ENCODE assay signal across 14 cellular contexts in genomic region chr18:22604390-22604985, GRCh38.
DNase-seq lines count a peak whose midpoint lies in the region; ATAC-seq and TF ChIP-seq lines count a peak whose summit lies in the region.
"Had no signal": no experiment of that assay in that cellular context is flagged by ENCODE, and none has a peak within 500 bp of the region (broad histone marks: within the 10 kb centered on the region; RNA-seq: fewer than 3 reads in every experiment).

No MANE protein-coding gene starts in this region.

- no peak overlapping the region for H3K4me3 ChIP-seq in AG04450 (ENCODE audit: low read depth, low read length)
- peak overlapping the region in 6 of 10 donors; percentile 12 to 45 (median 34) for H3K4me3 ChIP-seq in heart right ventricle
- H3K4me3 ChIP-seq in parathyroid adenoma (ENCODE audit: low read depth, low read length), result no peak overlapping the region
- H3K4me3 ChIP-seq in dorsolateral prefrontal cortex, result peak overlapping the region in 3 of 59 donors; percentile 8 to 26 (median 9)
- H3K4me3 ChIP-seq in CD8-positive, alpha-beta memory T cell (ENCODE audit: low read length), result no peak overlapping the region
- H3K4me3 ChIP-seq: HAP-1, SJSA1 had no signal

- no peaks in the 10 kb centered on the region for H3K4me1 Mint-ChIP-seq in CD8-positive, alpha-beta memory T cell
- no peaks in the 10 kb centered on the region for H3K4me1 Mint-ChIP-seq in T-helper 17 cell
- H3K4me1 Mint-ChIP-seq: activated B cell treated with CpG ODN at 0.5 μM for 24 hours had no signal

- ATAC-seq in heart right ventricle, result peak; percentile 50 to 88 (median 76)
- no peak for ATAC-seq in T-helper 17 cell
- no peak for ATAC-seq in HG02763 (IDR thresholded peaks at IDR 0.05; ENCODE audit: unreplicated experiment)
- ATAC-seq: naive thymus-derived CD8-positive, alpha-beta T cell had no signal

- no peak overlapping the region for H3K4me2 ChIP-seq in parathyroid adenoma (ENCODE audit: low read length)

- no peaks in the 10 kb centered on the region for H3K36me3 Mint-ChIP-seq in CD8-positive, alpha-beta memory T cell
- no peaks in the 10 kb centered on the region for H3K36me3 Mint-ChIP-seq in T-helper 17 cell (ENCODE audit: low read depth)
- H3K36me3 Mint-ChIP-seq: naive thymus-derived CD8-positive, alpha-beta T cell had no signal

- peaks cover 3% of the 10 kb centered on the region for H3K27me3 ChIP-seq in AG04450 (ENCODE audit: control insufficient read depth, insufficient read depth, low read length)
- no peaks in the 10 kb centered on the region for H3K27me3 ChIP-seq in heart right ventricle
- H3K27me3 ChIP-seq in parathyroid adenoma (ENCODE audit: control insufficient read depth, insufficient read depth, low read length), result no peaks in the 10 kb centered on the region
- H3K27me3 ChIP-seq in dorsolateral prefrontal cortex, result peaks cover 0 to 36% (median under 1%) of the 10 kb centered on the region in 45 donors
- no peaks in the 10 kb centered on the region for H3K27me3 ChIP-seq in CD8-positive, alpha-beta memory T cell (ENCODE audit: insufficient read depth, low read length, poor library complexity, severe bottlenecking)
- H3K27me3 ChIP-seq: SJSA1 had no signal

- H3K27ac ChIP-seq in AG04450 (ENCODE audit: low read depth, low read length) (peak overlapping the region; percentile 0), heart right ventricle (peak overlapping the region in 9 of 10 donors; percentile 2 to 70 (median 61)), parathyroid adenoma (peak overlapping the region; percentile 5), dorsolateral prefrontal cortex (no peak overlapping the region)
- no peak overlapping the region for H3K27ac ChIP-seq in CD8-positive, alpha-beta memory T cell (ENCODE audit: low read depth, low read length)
- H3K27ac ChIP-seq: SJSA1 had no signal

- H2AFZ ChIP-seq in parathyroid adenoma, result no peak overlapping the region

- H3K9me3 ChIP-seq in AG04450 (ENCODE audit: control insufficient read depth, insufficient read depth, low read length) (no peaks in the 10 kb centered on the region), heart right ventricle (no peaks in the 10 kb centered on the region), parathyroid adenoma (ENCODE audit: control insufficient read depth, low read length) (no peaks in the 10 kb centered on the region), T-helper 17 cell (ENCODE audit: control insufficient read depth, low read length, poor library complexity, severe bottlenecking) (no peaks in the 10 kb centered on the region)
- H3K9me3 ChIP-seq in CD8-positive, alpha-beta memory T cell (ENCODE audit: low read length), result no peaks in the 10 kb centered on the region
- H3K9me3 ChIP-seq: HAP-1, SJSA1 had no signal

- peaks cover 0 to 2% (median 0%) of the 10 kb centered on the region in 5 donors for H3K9me3 Mint-ChIP-seq in CD8-positive, alpha-beta memory T cell
- H3K9me3 Mint-ChIP-seq: activated B cell treated with CpG ODN at 0.5 μM for 24 hours had no signal

- H3K4me1 ChIP-seq in heart right ventricle (peaks cover 3 to 58% (median 28%) of the 10 kb centered on the region in 9 donors), parathyroid adenoma (no peaks in the 10 kb centered on the region)
- H3K4me1 ChIP-seq in CD8-positive, alpha-beta memory T cell (ENCODE audit: insufficient read depth, low read length), result no peaks in the 10 kb centered on the region
- H3K4me1 ChIP-seq: HAP-1 had no signal

- H3K4me3 Mint-ChIP-seq in CD8-positive, alpha-beta memory T cell, result no peak overlapping the region
- H3K4me3 Mint-ChIP-seq in T-helper 17 cell, result no peak overlapping the region
- H3K4me3 Mint-ChIP-seq: activated B cell treated with CpG ODN at 0.5 μM for 24 hours; naive thymus-derived CD8-positive, alpha-beta T cell had no signal

- 42 to 46% methylated on average over 10 of the region's 10 CpGs for WGBS in heart right ventricle, 2 donors

- H3K27me3 Mint-ChIP-seq in CD8-positive, alpha-beta memory T cell, result peaks cover 14 to 41% of the 10 kb centered on the region in 2 donors
- H3K27me3 Mint-ChIP-seq in T-helper 17 cell, result no peaks in the 10 kb centered on the region
- H3K27me3 Mint-ChIP-seq: activated B cell treated with CpG ODN at 0.5 μM for 24 hours had no signal

- POLR2A ChIA-PET in AG04450 (lab: Yijun Ruan, JAX), result no interaction called here
- POLR2A ChIA-PET in CD8-positive, alpha-beta memory T cell (lab: Charles Lee), result no interaction called here

- no peak overlapping the region for H3K9ac ChIP-seq in parathyroid adenoma

- H3K36me3 ChIP-seq in heart right ventricle (no peaks in the 10 kb centered on the region), parathyroid adenoma (ENCODE audit: control insufficient read depth, insufficient read depth, low read length) (no peaks in the 10 kb centered on the region)
- no peaks in the 10 kb centered on the region for H3K36me3 ChIP-seq in CD8-positive, alpha-beta memory T cell (ENCODE audit: insufficient read depth, low read length)
- H3K36me3 ChIP-seq: HAP-1, SJSA1 had no signal

- intact Hi-C loops in heart right ventricle (cut with DNase I) (loop anchor here in 4 of 10 donors (10.0 kb wide), 2 partner anchors 100 to 190 kb away; no protein-coding TSS in a partner anchor), dorsolateral prefrontal cortex (cut with DNase I) (no loop called here)

- TF ChIP-seq CTCF in AG04450 (IDR thresholded peaks at IDR 0.05; ENCODE audit: low read depth, low read length) (no peak), heart right ventricle (IDR thresholded peaks at IDR 0.05) (no peak), parathyroid adenoma (IDR thresholded peaks at IDR 0.05) (no peak), dorsolateral prefrontal cortex (IDR thresholded peaks at IDR 0.05 in 54 of 56, conservative IDR thresholded peaks at IDR 0.05 in 2 of 56; ENCODE audit: low read depth in 1 of 56, partially characterized antibody in 56 of 56) (no peak)

- DNase-seq in AG04450 (ENCODE audit: low read depth, low spot score), result no peak
- peak; percentile 46 for DNase-seq in astrocyte of the hippocampus (ENCODE audit: low read depth, low spot score)
- peak; percentile 58 to 79 for DNase-seq in heart right ventricle
- no peak for DNase-seq in dorsolateral prefrontal cortex
- DNase-seq in CD8-positive, alpha-beta memory T cell, result no peak
- DNase-seq in T-helper 17 cell, result no peak
- DNase-seq: activated B cell treated with CpG ODN at 0.5 μM for 24 hours; DMS79; naive thymus-derived CD8-positive, alpha-beta T cell; stimulated activated CD4-positive, alpha-beta T cell treated with anti-CD3 and anti-CD28 coated beads, Interleukin-12 subunit alpha, Interleukin-12 subunit beta, amount 100 ng/mL, for 4 hours had no signal

- H3K27ac Mint-ChIP-seq in CD8-positive, alpha-beta memory T cell, result no peak overlapping the region
- H3K27ac Mint-ChIP-seq in T-helper 17 cell, result no peak overlapping the region
- H3K27ac Mint-ChIP-seq: activated B cell treated with CpG ODN at 0.5 μM for 24 hours; naive thymus-derived CD8-positive, alpha-beta T cell had no signal

- no peaks in the 10 kb centered on the region for H3K79me2 ChIP-seq in parathyroid adenoma

- CTCF ChIA-PET in AG04450 (lab: Charles Lee), result no interaction called here
- CTCF ChIA-PET in CD8-positive, alpha-beta memory T cell (lab: Charles Lee), result no interaction called here

Comparison
In these comparisons a context has a peak if more than half of its experiments do, and no peak if none do; other contexts are left out.
1. DNase-seq: peak in astrocyte of the hippocampus (single experiment) and heart right ventricle (2 of 2); none in AG04450 (single experiment), dorsolateral prefrontal cortex (0 of 10), CD8-positive, alpha-beta memory T cell (0 of 5) and T-helper 17 cell (0 of 3).
2. H3K27ac ChIP-seq: peak in AG04450 (single experiment), heart right ventricle (9 of 10) and parathyroid adenoma (single experiment); none in dorsolateral prefrontal cortex (0 of 59) and CD8-positive, alpha-beta memory T cell (single experiment).
3. H3K4me3 ChIP-seq: peak in heart right ventricle (6 of 10); none in AG04450 (single experiment), parathyroid adenoma (single experiment) and CD8-positive, alpha-beta memory T cell (single experiment).
4. ATAC-seq: peak in heart right ventricle (8 of 8); none in T-helper 17 cell (single experiment) and HG02763 (single experiment).